39 cellular contexts compared by ENCODE assay signal in genomic region chr18:45285251-45285650, GRCh38.
"Had no signal": no experiment of that assay in that cellular context is flagged by ENCODE, and none has a peak within 500 bp of the region (broad histone marks: within the 10 kb centered on the region; RNA-seq: fewer than 3 reads in every experiment).

No MANE protein-coding gene starts in this region.

- ATAC-seq: activated naive CD4-positive, alpha-beta T cell treated with anti-CD3 and anti-CD28 coated beads, Interleukin-2, amount 50 U/mL, for 72 hours; activated naive CD8-positive, alpha-beta T cell treated with anti-CD3 and anti-CD28 coated beads, Interleukin-2, amount 50 U/mL, for 24 hours; activated T-cell treated with anti-CD3 and anti-CD28 coated beads, Interleukin-2, amount 50 U/mL, for 4 hours; activated T-cell treated with anti-CD3 and anti-CD28 coated beads, Interleukin-2, amount 50 U/mL, for 72 hours; activated T-helper 17 cell treated with anti-CD3 and anti-CD28 coated beads, Interleukin-2, amount 50 U/mL, for 72 hours; body of pancreas had no signal

- H3K4me3 ChIP-seq: adrenal gland, ascending aorta, body of pancreas, breast epithelium, cardiac muscle cell had no signal

- H3K9me3 ChIP-seq: adrenal gland, ascending aorta, body of pancreas, breast epithelium had no signal

- H3K27ac ChIP-seq: adrenal gland, ascending aorta, body of pancreas, brain microvascular endothelial cell, breast epithelium, cardiac muscle cell had no signal

- H3K27ac Mint-ChIP-seq: activated naive CD4-positive, alpha-beta T cell treated with anti-CD3 and anti-CD28 coated beads for 36 hours; activated naive CD4-positive, alpha-beta T cell treated with anti-CD3 and anti-CD28 coated beads, Interleukin-2, amount 10 ng/mL, durations not matched to agents 7 days and 5 days; activated naive CD4-positive, alpha-beta T cell treated with anti-CD3 and anti-CD28 coated beads, Interleukin-2, amount 50 U/mL, for 24 hours; activated naive CD4-positive, alpha-beta T cell treated with anti-CD3 and anti-CD28 coated beads, Interleukin-2, amount 50 U/mL, for 72 hours; activated naive CD8-positive, alpha-beta T cell; activated naive CD8-positive, alpha-beta T cell treated with anti-CD3 and anti-CD28 coated beads for 36 hours; activated naive CD8-positive, alpha-beta T cell treated with anti-CD3 and anti-CD28 coated beads, Interleukin-2, amount 10 ng/mL, durations not matched to agents 7 days and 5 days; activated naive CD8-positive, alpha-beta T cell treated with anti-CD3 and anti-CD28 coated beads, Interleukin-2, amount 50 U/mL, for 24 hours; activated T-cell treated with anti-CD3 and anti-CD28 coated beads, Interleukin-2, amount 50 U/mL, for 24 hours; activated T-cell treated with anti-CD3 and anti-CD28 coated beads, Interleukin-2, amount 50 U/mL, for 72 hours; activated T-helper 1 cell treated with anti-CD3 and anti-CD28 coated beads, Interleukin-12 subunit alpha, Interleukin-12 subunit beta, Interleukin-2, Interleukin-4 antibody, amounts not matched to agents 30 ng/mL and 10 ng/mL and 1 ng/mL, durations not matched to agents 14 hours and 24 hours and 36 hours; activated T-helper 17 cell treated with anti-CD3 and anti-CD28 coated beads, Interleukin-2, amount 50 U/mL, for 72 hours; activated T-helper 2 cell treated with anti-CD3 and anti-CD28 coated beads, Interferon-gamma antibody, Interleukin-2, Interleukin-4, amounts not matched to agents 10 μg/mL and 5 μg/mL and 100 μg/mL, durations not matched to agents 14 hours and 24 hours and 36 hours; brain had no signal

- DNase-seq: activated effector memory CD4-positive, alpha-beta T cell treated with anti-CD3 and anti-CD28 coated beads, Interleukin-2, amount 50 U/mL, for 16 hours; activated effector memory CD4-positive, alpha-beta T cell treated with Interleukin-2 at 50 U/mL for 16 hours; activated gamma-delta T cell; activated gamma-delta T cell treated with Interleukin-2 at 50 U/mL for 16 hours; activated naive CD4-positive, alpha-beta T cell; activated naive CD4-positive, alpha-beta T cell treated with anti-CD3 and anti-CD28 coated beads for 36 hours; activated naive CD4-positive, alpha-beta T cell treated with anti-CD3 and anti-CD28 coated beads, Interleukin-2, amount 10 ng/mL, durations not matched to agents 7 days and 5 days; activated naive CD4-positive, alpha-beta T cell treated with anti-CD3 and anti-CD28 coated beads, Interleukin-2, amount 50 U/mL, for 16 hours; activated naive CD4-positive, alpha-beta T cell treated with Interleukin-2 at 50 U/mL for 16 hours; activated naive CD8-positive, alpha-beta T cell treated with anti-CD3 and anti-CD28 coated beads for 36 hours; activated naive CD8-positive, alpha-beta T cell treated with anti-CD3 and anti-CD28 coated beads, Interleukin-2, amount 10 ng/mL, durations not matched to agents 7 days and 5 days; activated naive CD8-positive, alpha-beta T cell treated with anti-CD3 and anti-CD28 coated beads, Interleukin-2, amount 50 U/mL, for 24 hours; activated T-cell treated with anti-CD3 and anti-CD28 coated beads for 4 hours; activated T-cell treated with anti-CD3 and anti-CD28 coated beads, Interleukin-2, amount 50 U/mL, for 1 hour; activated T-cell treated with anti-CD3 and anti-CD28 coated beads, Interleukin-2, amount 50 U/mL, for 24 hours; activated T-cell treated with anti-CD3 and anti-CD28 coated beads, Interleukin-2, amount 50 U/mL, for 4 hours; activated T-cell treated with anti-CD3 and anti-CD28 coated beads, Interleukin-2, amount 50 U/mL, for 48 hours; activated T-cell treated with anti-CD3 and anti-CD28 coated beads, Interleukin-2, amount 50 U/mL, for 72 hours; adrenal gland; amniotic stem cell; amygdala; anterior cingulate cortex; aorta; body of pancreas; brain microvascular endothelial cell; caudate nucleus; central memory CD4-positive, alpha-beta T cell; cerebellar nuclear complex had no signal

- H3K27me3 ChIP-seq: adrenal gland, ascending aorta, body of pancreas, brain microvascular endothelial cell, breast epithelium, cardiac muscle cell had no signal

- H3K4me3 Mint-ChIP-seq: activated naive CD4-positive, alpha-beta T cell treated with anti-CD3 and anti-CD28 coated beads for 36 hours; activated naive CD4-positive, alpha-beta T cell treated with anti-CD3 and anti-CD28 coated beads, Interleukin-2, amount 10 ng/mL, durations not matched to agents 7 days and 5 days; activated naive CD4-positive, alpha-beta T cell treated with anti-CD3 and anti-CD28 coated beads, Interleukin-2, amount 50 U/mL, for 24 hours; activated naive CD8-positive, alpha-beta T cell; activated naive CD8-positive, alpha-beta T cell treated with anti-CD3 and anti-CD28 coated beads for 36 hours; activated naive CD8-positive, alpha-beta T cell treated with anti-CD3 and anti-CD28 coated beads, Interleukin-2, amount 10 ng/mL, durations not matched to agents 7 days and 5 days; activated naive CD8-positive, alpha-beta T cell treated with anti-CD3 and anti-CD28 coated beads, Interleukin-2, amount 50 U/mL, for 24 hours; activated T-cell treated with anti-CD3 and anti-CD28 coated beads, Interleukin-2, amount 50 U/mL, for 24 hours; activated T-cell treated with anti-CD3 and anti-CD28 coated beads, Interleukin-2, amount 50 U/mL, for 4 hours; activated T-cell treated with anti-CD3 and anti-CD28 coated beads, Interleukin-2, amount 50 U/mL, for 72 hours; activated T-helper 1 cell treated with anti-CD3 and anti-CD28 coated beads, Interleukin-12 subunit alpha, Interleukin-12 subunit beta, Interleukin-2, Interleukin-4 antibody, amounts not matched to agents 30 ng/mL and 10 ng/mL and 1 ng/mL, durations not matched to agents 14 hours and 24 hours and 36 hours; activated T-helper 17 cell treated with anti-CD3 and anti-CD28 coated beads, Interleukin-2, amount 50 U/mL, for 72 hours; brain; central memory CD8-positive, alpha-beta T cell had no signal

- H3K36me3 ChIP-seq: adrenal gland, ascending aorta, brain microvascular endothelial cell, breast epithelium, cardiac muscle cell had no signal

- H3K4me1 ChIP-seq: adrenal gland, ascending aorta, body of pancreas, breast epithelium had no signal

- H3K4me1 Mint-ChIP-seq: activated naive CD4-positive, alpha-beta T cell treated with anti-CD3 and anti-CD28 coated beads, Interleukin-2, amount 10 ng/mL, durations not matched to agents 7 days and 5 days; activated naive CD4-positive, alpha-beta T cell treated with anti-CD3 and anti-CD28 coated beads, Interleukin-2, amount 50 U/mL, for 24 hours; activated naive CD8-positive, alpha-beta T cell treated with anti-CD3 and anti-CD28 coated beads for 36 hours; activated naive CD8-positive, alpha-beta T cell treated with anti-CD3 and anti-CD28 coated beads, Interleukin-2, amount 10 ng/mL, durations not matched to agents 7 days and 5 days; activated naive CD8-positive, alpha-beta T cell treated with anti-CD3 and anti-CD28 coated beads, Interleukin-2, amount 50 U/mL, for 24 hours; activated T-helper 17 cell treated with anti-CD3 and anti-CD28 coated beads, Interleukin-2, amount 50 U/mL, for 72 hours; central memory CD8-positive, alpha-beta T cell had no signal

- H3K9me3 Mint-ChIP-seq: activated naive CD4-positive, alpha-beta T cell treated with anti-CD3 and anti-CD28 coated beads for 36 hours; activated naive CD4-positive, alpha-beta T cell treated with anti-CD3 and anti-CD28 coated beads, Interleukin-2, amount 10 ng/mL, durations not matched to agents 7 days and 5 days; activated naive CD4-positive, alpha-beta T cell treated with anti-CD3 and anti-CD28 coated beads, Interleukin-2, amount 50 U/mL, for 24 hours; activated naive CD4-positive, alpha-beta T cell treated with anti-CD3 and anti-CD28 coated beads, Interleukin-2, amount 50 U/mL, for 72 hours; activated naive CD8-positive, alpha-beta T cell treated with anti-CD3 and anti-CD28 coated beads for 36 hours; activated naive CD8-positive, alpha-beta T cell treated with anti-CD3 and anti-CD28 coated beads, Interleukin-2, amount 10 ng/mL, durations not matched to agents 7 days and 5 days; activated naive CD8-positive, alpha-beta T cell treated with anti-CD3 and anti-CD28 coated beads, Interleukin-2, amount 50 U/mL, for 24 hours; activated T-cell treated with anti-CD3 and anti-CD28 coated beads, Interleukin-2, amount 50 U/mL, for 24 hours; activated T-cell treated with anti-CD3 and anti-CD28 coated beads, Interleukin-2, amount 50 U/mL, for 4 hours; activated T-cell treated with anti-CD3 and anti-CD28 coated beads, Interleukin-2, amount 50 U/mL, for 72 hours; activated T-helper 1 cell treated with anti-CD3 and anti-CD28 coated beads, Interleukin-12 subunit alpha, Interleukin-12 subunit beta, Interleukin-2, Interleukin-4 antibody, amounts not matched to agents 30 ng/mL and 10 ng/mL and 1 ng/mL, durations not matched to agents 14 hours and 24 hours and 36 hours; activated T-helper 17 cell treated with anti-CD3 and anti-CD28 coated beads, Interleukin-2, amount 50 U/mL, for 72 hours; activated T-helper 2 cell treated with anti-CD3 and anti-CD28 coated beads, Interferon-gamma antibody, Interleukin-2, Interleukin-4, amounts not matched to agents 10 μg/mL and 5 μg/mL and 100 μg/mL, durations not matched to agents 14 hours and 24 hours and 36 hours; central memory CD8-positive, alpha-beta T cell had no signal

- H3K36me3 Mint-ChIP-seq: activated naive CD4-positive, alpha-beta T cell treated with anti-CD3 and anti-CD28 coated beads, Interleukin-2, amount 10 ng/mL, durations not matched to agents 7 days and 5 days; activated naive CD4-positive, alpha-beta T cell treated with anti-CD3 and anti-CD28 coated beads, Interleukin-2, amount 50 U/mL, for 24 hours; activated naive CD4-positive, alpha-beta T cell treated with anti-CD3 and anti-CD28 coated beads, Interleukin-2, amount 50 U/mL, for 72 hours; activated naive CD8-positive, alpha-beta T cell; activated naive CD8-positive, alpha-beta T cell treated with anti-CD3 and anti-CD28 coated beads for 36 hours; activated naive CD8-positive, alpha-beta T cell treated with anti-CD3 and anti-CD28 coated beads, Interleukin-2, amount 10 ng/mL, durations not matched to agents 7 days and 5 days; brain had no signal
